ENCODE assay signal across 27 cellular contexts in the genomic region with DNA sequence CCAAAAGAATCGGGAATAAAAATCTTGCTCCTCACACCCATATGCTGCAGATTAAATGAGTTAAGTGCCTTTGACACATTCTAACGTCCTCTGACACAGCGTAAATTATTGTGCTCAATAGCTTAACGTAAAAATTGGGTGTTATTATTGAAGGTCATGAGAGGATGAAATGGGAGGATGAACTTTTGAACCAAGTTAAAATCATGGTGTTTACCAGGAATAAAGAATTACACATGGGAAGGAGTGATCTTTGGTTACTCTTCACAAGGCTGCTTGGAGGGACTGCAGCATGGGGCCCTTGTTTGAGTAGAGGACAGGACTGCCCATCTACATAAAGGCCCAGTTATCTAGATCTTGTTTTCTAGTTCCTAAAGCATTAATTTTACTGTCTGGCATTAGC.
"Had no signal": no experiment of that assay in that cellular context is flagged by ENCODE, and none has a peak within 500 bp of the region (broad histone marks: within the 10 kb centered on the region; RNA-seq: fewer than 3 reads in every experiment).

No MANE protein-coding gene starts in this region.

- H3K9me3 Mint-ChIP-seq: activated CD4-positive, alpha-beta T cell treated with anti-CD3 and anti-CD28 coated beads, Interleukin-2, amount 10 ng/mL, durations not matched to agents 24 days and 14 days; activated naive CD4-positive, alpha-beta T cell treated with anti-CD3 and anti-CD28 coated beads, Interleukin-2, amount 50 U/mL, for 72 hours; activated naive CD8-positive, alpha-beta T cell treated with anti-CD3 and anti-CD28 coated beads, Interleukin-2, amount 50 U/mL, for 24 hours; activated T-cell treated with anti-CD3 and anti-CD28 coated beads, Interleukin-2, amount 50 U/mL, for 24 hours; T-helper 1 cell treated with Interleukin-12 subunit alpha and Interleukin-12 subunit beta and Interleukin-4 antibody, amounts not matched to agents 30 μg/mL and 1 μg/mL, for 36 hours; WTC11 had no signal

- FAIRE-seq: astrocyte had no signal

- DNase-seq: activated CD4-positive, alpha-beta T cell treated with anti-CD3 and anti-CD28 coated beads for 1 hour; activated CD4-positive, alpha-beta T cell treated with anti-CD3 and anti-CD28 coated beads, Interleukin-2, amount 10 ng/mL, durations not matched to agents 24 days and 14 days; activated CD4-positive, alpha-beta T cell treated with anti-CD3 and anti-CD28 coated beads, Interleukin-2, amount 50 U/mL, for 48 hours; activated CD8-positive, alpha-beta memory T cell treated with anti-CD3 and anti-CD28 coated beads, Interleukin-2, amount 10 ng/mL, durations not matched to agents 7 days and 5 days; activated effector memory CD4-positive, alpha-beta T cell treated with anti-CD3 and anti-CD28 coated beads, Interleukin-2, amount 50 U/mL, for 16 hours; activated naive CD4-positive, alpha-beta T cell treated with Interleukin-2 at 50 U/mL for 16 hours; activated naive CD8-positive, alpha-beta T cell treated with anti-CD3 and anti-CD28 coated beads, Interleukin-2, amount 50 U/mL, for 24 hours; activated T-cell treated with anti-CD3 and anti-CD28 coated beads, Interleukin-2, amount 50 U/mL, for 24 hours; amniotic stem cell; brain microvascular endothelial cell; MG63; MV-4-11; NCI-H1092 treated with DMSO at 0.1 percent for 48 hours; NCI-H1417 treated with DMSO at 0.1 percent for 48 hours; NCI-H1694; NCI-H2029; NCI-H2107; NCI-H2171 treated with DMSO at 0.1 percent for 48 hours; NCI-H226; NCI-H526 treated with DMSO at 0.1 percent for 48 hours; SW 1271 had no signal

- H3K4me3 Mint-ChIP-seq: activated CD4-positive, alpha-beta T cell treated with anti-CD3 and anti-CD28 coated beads, Interleukin-2, amount 10 ng/mL, durations not matched to agents 24 days and 14 days; activated CD8-positive, alpha-beta memory T cell treated with anti-CD3 and anti-CD28 coated beads, Interleukin-2, amount 10 ng/mL, durations not matched to agents 7 days and 5 days; activated naive CD8-positive, alpha-beta T cell treated with anti-CD3 and anti-CD28 coated beads, Interleukin-2, amount 50 U/mL, for 24 hours; activated T-cell treated with anti-CD3 and anti-CD28 coated beads, Interleukin-2, amount 50 U/mL, for 24 hours; T-helper 1 cell treated with Interleukin-12 subunit alpha and Interleukin-12 subunit beta and Interleukin-4 antibody, amounts not matched to agents 30 μg/mL and 1 μg/mL, for 36 hours; WTC11 had no signal

- H3K27ac ChIP-seq: brain microvascular endothelial cell, SK-N-MC had no signal

- H3K27me3 Mint-ChIP-seq: activated CD4-positive, alpha-beta T cell treated with anti-CD3 and anti-CD28 coated beads, Interleukin-2, amount 10 ng/mL, durations not matched to agents 24 days and 14 days; activated CD8-positive, alpha-beta memory T cell treated with anti-CD3 and anti-CD28 coated beads, Interleukin-2, amount 10 ng/mL, durations not matched to agents 7 days and 5 days; activated naive CD8-positive, alpha-beta T cell treated with anti-CD3 and anti-CD28 coated beads, Interleukin-2, amount 50 U/mL, for 24 hours; activated T-cell treated with anti-CD3 and anti-CD28 coated beads, Interleukin-2, amount 50 U/mL, for 24 hours had no signal

- ATAC-seq: activated CD8-positive, alpha-beta memory T cell treated with anti-CD3 and anti-CD28 coated beads, Interleukin-2, amount 10 ng/mL, durations not matched to agents 7 days and 5 days; activated naive CD4-positive, alpha-beta T cell treated with anti-CD3 and anti-CD28 coated beads, Interleukin-2, amount 50 U/mL, for 72 hours; activated naive CD8-positive, alpha-beta T cell treated with anti-CD3 and anti-CD28 coated beads, Interleukin-2, amount 50 U/mL, for 24 hours; WTC11 had no signal

- H3K4me1 Mint-ChIP-seq: activated CD4-positive, alpha-beta T cell treated with anti-CD3 and anti-CD28 coated beads, Interleukin-2, amount 10 ng/mL, durations not matched to agents 24 days and 14 days; activated CD8-positive, alpha-beta memory T cell treated with anti-CD3 and anti-CD28 coated beads, Interleukin-2, amount 10 ng/mL, durations not matched to agents 7 days and 5 days; activated naive CD8-positive, alpha-beta T cell treated with anti-CD3 and anti-CD28 coated beads, Interleukin-2, amount 50 U/mL, for 24 hours had no signal

- H3K36me3 Mint-ChIP-seq: activated CD8-positive, alpha-beta memory T cell treated with anti-CD3 and anti-CD28 coated beads, Interleukin-2, amount 10 ng/mL, durations not matched to agents 7 days and 5 days; activated naive CD4-positive, alpha-beta T cell treated with anti-CD3 and anti-CD28 coated beads, Interleukin-2, amount 50 U/mL, for 72 hours; WTC11 had no signal

- H3K4me3 ChIP-seq: cardiac muscle cell, MG63, SK-N-MC had no signal

- H3K36me3 ChIP-seq: brain microvascular endothelial cell, cardiac muscle cell, MG63 had no signal

- H3K27ac Mint-ChIP-seq: activated CD4-positive, alpha-beta T cell treated with anti-CD3 and anti-CD28 coated beads, Interleukin-2, amount 10 ng/mL, durations not matched to agents 24 days and 14 days; activated CD8-positive, alpha-beta memory T cell treated with anti-CD3 and anti-CD28 coated beads, Interleukin-2, amount 10 ng/mL, durations not matched to agents 7 days and 5 days; activated naive CD4-positive, alpha-beta T cell treated with anti-CD3 and anti-CD28 coated beads, Interleukin-2, amount 50 U/mL, for 72 hours; activated naive CD8-positive, alpha-beta T cell treated with anti-CD3 and anti-CD28 coated beads, Interleukin-2, amount 50 U/mL, for 24 hours; activated T-cell treated with anti-CD3 and anti-CD28 coated beads, Interleukin-2, amount 50 U/mL, for 24 hours; T-helper 1 cell treated with Interleukin-12 subunit alpha and Interleukin-12 subunit beta and Interleukin-4 antibody, amounts not matched to agents 30 μg/mL and 1 μg/mL, for 36 hours; WTC11 had no signal

- H3K9me3 ChIP-seq: MG63 had no signal

- H3K27me3 ChIP-seq: brain microvascular endothelial cell, cardiac muscle cell had no signal
